19 cellular contexts compared by ENCODE assay signal in genomic region chr7:41459623-41460256, GRCh38.
DNase-seq lines count a peak whose midpoint lies in the region; ATAC-seq and TF ChIP-seq lines count a peak whose summit lies in the region.
"Had no signal": no experiment of that assay in that cellular context is flagged by ENCODE, and none has a peak within 500 bp of the region (broad histone marks: within the 10 kb centered on the region; RNA-seq: fewer than 3 reads in every experiment).

No MANE protein-coding gene starts in this region.

- H3K9me3 ChIP-seq in right atrium auricular region (no peaks in the 10 kb centered on the region), lower lobe of right lung (no peaks in the 10 kb centered on the region), aorta (ENCODE audit: control insufficient read depth, low read length) (no peaks in the 10 kb centered on the region)
- H3K9me3 ChIP-seq: prostate gland, vagina had no signal

- H3K4me3 ChIP-seq in right atrium auricular region (no peak overlapping the region), lower lobe of right lung (no peak overlapping the region), aorta (ENCODE audit: low read length in 2 of 2) (no peak overlapping the region)
- H3K4me3 ChIP-seq: prostate gland, vagina had no signal

- H3K4me1 ChIP-seq in right atrium auricular region (no peaks in the 10 kb centered on the region), lower lobe of right lung (no peaks in the 10 kb centered on the region), aorta (ENCODE audit: control insufficient read depth in 1 of 2, insufficient read depth in 2 of 2, low read length in 2 of 2) (no peaks in the 10 kb centered on the region)
- H3K4me1 ChIP-seq: prostate gland, vagina had no signal

- intact Hi-C loops in left ventricle myocardium superior (cut with micrococcal nuclease) = no loop called here
- intact Hi-C loops in lower lobe of right lung (cut with DNase I) = no loop called here
- intact Hi-C loops in aorta (cut with DNase I) = no loop called here

- H3K27ac ChIP-seq in right atrium auricular region (no peak overlapping the region), lower lobe of right lung (peak overlapping the region; percentile 41), aorta (ENCODE audit: low read depth in 1 of 2, low read length in 2 of 2) (no peak overlapping the region)
- H3K27ac ChIP-seq: prostate gland, vagina had no signal

- DNase-seq in left ventricle myocardium superior = no peak
- no peak for DNase-seq in right atrium auricular region (ENCODE audit: low spot score)
- DNase-seq in SKM-1 (lab: John Stamatoyannopoulos, UW; ENCODE audit: unreplicated experiment) = peak; percentile 77
- DNase-seq in lower lobe of right lung = no peak
- DNase-seq in aorta = no peak
- DNase-seq in NCI-H2107 (lab: John Stamatoyannopoulos, UW) = no peak
- DNase-seq in NCI-H2227 treated with DMSO at 0.1 percent for 48 hours (lab: John Stamatoyannopoulos, UW) = no peak
- DNase-seq: activated B cell treated with CpG ODN at 0.5 μM for 24 hours; CD4-positive, CD25-positive, alpha-beta regulatory T cell; DND-41; effector CD4-positive, alpha-beta T cell; left cardiac atrium; naive B cell; NCI-H2081 treated with DMSO at 0.1 percent for 48 hours; NCI-H526 treated with DMSO at 0.1 percent for 48 hours; stimulated activated naive CD8-positive, alpha-beta T cell treated with anti-CD3 and anti-CD28 coated beads, Interleukin-15, amount 100 ng/mL, for 72 hours had no signal

- ATAC-seq in left ventricle myocardium superior (peak; percentile 31), lower lobe of right lung (peak; percentile 29 to 69), aorta (ENCODE audit: low FRiP score) (peak; percentile 22), GM18907 (IDR thresholded peaks at IDR 0.05; ENCODE audit: unreplicated experiment) (no peak)
- ATAC-seq: stimulated activated naive CD8-positive, alpha-beta T cell treated with anti-CD3 and anti-CD28 coated beads, Interleukin-15, amount 100 ng/mL, for 72 hours had no signal

- TF ChIP-seq CTCF in right atrium auricular region (IDR thresholded peaks at IDR 0.05) (no peak), lower lobe of right lung (IDR thresholded peaks at IDR 0.05) (no peak)

- H3K36me3 ChIP-seq in right atrium auricular region (no peaks in the 10 kb centered on the region), lower lobe of right lung (no peaks in the 10 kb centered on the region), aorta (ENCODE audit: control insufficient read depth in 1 of 2, insufficient read depth in 2 of 2, low read length in 1 of 2) (no peaks in the 10 kb centered on the region)
- H3K36me3 ChIP-seq: prostate gland, vagina had no signal

- no peaks in the 10 kb centered on the region for H3K27me3 ChIP-seq in right atrium auricular region
- no peaks in the 10 kb centered on the region for H3K27me3 ChIP-seq in lower lobe of right lung (ENCODE audit: low read depth)
- no peaks in the 10 kb centered on the region for H3K27me3 ChIP-seq in aorta (ENCODE audit: control insufficient read depth in 1 of 2, insufficient read depth in 2 of 2, low read length in 1 of 2)
- H3K27me3 ChIP-seq: vagina had no signal

- WGBS in aorta, 2 donors = 93% methylated on average over 8 of the region's 8 CpGs
